In the genomic region with DNA sequence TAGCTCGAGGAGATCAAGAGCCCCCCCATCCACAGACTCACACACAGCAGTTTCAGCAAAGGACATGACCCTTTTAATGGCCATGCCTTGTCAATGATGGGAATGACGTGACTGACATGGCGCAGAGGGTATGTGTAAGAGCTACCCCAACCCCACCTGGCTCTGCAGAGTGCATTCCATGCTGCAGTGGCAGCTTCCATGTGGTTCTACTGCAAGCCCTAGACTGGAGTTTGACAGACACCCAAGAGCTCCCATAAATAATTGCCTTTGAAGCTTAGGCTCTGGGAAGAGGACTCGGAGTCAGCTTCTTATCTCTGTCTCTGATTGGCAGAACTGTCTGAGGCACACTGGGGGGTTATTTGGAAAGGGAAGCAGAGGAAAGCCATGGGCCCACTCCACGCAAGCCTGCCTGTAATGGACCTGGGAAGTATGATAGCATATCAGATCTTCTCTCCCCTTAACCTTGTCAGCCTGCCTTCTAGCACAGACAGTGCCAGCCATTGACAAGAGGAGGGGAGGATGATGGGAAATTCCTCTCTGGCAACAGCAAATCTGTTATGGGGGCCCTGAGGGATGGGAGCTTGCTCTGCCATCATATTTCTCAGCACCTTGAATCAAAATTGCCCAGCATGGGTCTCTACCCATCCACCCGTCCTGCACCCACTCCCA, we compare ENCODE assay signal across 24 cellular contexts.
DNase-seq lines count a peak whose midpoint lies in the region; ATAC-seq, FAIRE-seq and TF ChIP-seq lines count a peak whose summit lies in the region.
"Had no signal": no experiment of that assay in that cellular context is flagged by ENCODE, and none has a peak within 500 bp of the region (broad histone marks: within the 10 kb centered on the region; RNA-seq: fewer than 3 reads in every experiment).

No MANE protein-coding gene starts in this region.

- H3K36me3 Mint-ChIP-seq in H9 (ENCODE audit: insufficient read depth in 1 of 3, low read depth in 3 of 3) (peaks cover 0 to 2% (median 0%) of the 10 kb centered on the region in 3 experiments; a peak in 1 of 7 replicates), osteocyte (ENCODE audit: unreplicated experiment) (no peaks in the 10 kb centered on the region)
- no peaks in the 10 kb centered on the region for H3K36me3 Mint-ChIP-seq in stimulated activated memory B cell treated with anti-CD40 and anti-IgM and Interleukin-4, amounts not matched to agents 10 μg/mL and 1 μg/mL and 100 μg/mL, for 72 hours
- H3K36me3 Mint-ChIP-seq in activated CD4-positive, alpha-beta memory T cell treated with anti-CD3 and anti-CD28 coated beads, Interleukin-2, amount 10 ng/mL, durations not matched to agents 7 days and 5 days (ENCODE audit: low read depth), result no peaks in the 10 kb centered on the region
- H3K36me3 Mint-ChIP-seq: CD14-positive monocyte had no signal

- H3K4me3 ChIP-seq in SK-N-SH (ENCODE audit: low read depth in 2 of 2, low read length in 1 of 2), result no peak overlapping the region
- no peak overlapping the region for H3K4me3 ChIP-seq in H1 (ENCODE audit: extremely low read depth in 1 of 4, insufficient read depth in 2 of 4, low read depth in 3 of 4, low read length in 4 of 4)
- H3K4me3 ChIP-seq: PC-9 had no signal

- no peak overlapping the region for H3K18ac ChIP-seq in H9 (ENCODE audit: insufficient read length, low read depth, low read length)
- H3K18ac ChIP-seq in H1 (ENCODE audit: extremely low read depth, low read length), result no peak overlapping the region

- DNase-seq in SK-N-SH, result peak; percentile 36
- DNase-seq in H9, result no peak
- DNase-seq in H1 (ENCODE audit: low read depth in 1 of 2, low spot score in 2 of 2), result no peak
- no peak for DNase-seq in HuH-7 (ENCODE audit: low spot score)
- no peak for DNase-seq in activated CD4-positive, alpha-beta memory T cell treated with anti-CD3 and anti-CD28 coated beads, Interleukin-2, amount 10 ng/mL, durations not matched to agents 7 days and 5 days
- DNase-seq in osteocyte (ENCODE audit: extremely low spot score, unreplicated experiment), result no peak
- DNase-seq: DMS 273 treated with DMSO at 0.1 percent for 48 hours, DMS79 treated with DMSO at 0.1 percent for 48 hours, H7, HFFc6, KBM-7, MM.1S, NCI-H1048, NCI-H1417 treated with DMSO at 0.1 percent for 48 hours, NCI-H187, NCI-H510A treated with DMSO at 0.1 percent for 48 hours, NCI-H748 treated with DMSO at 0.1 percent for 48 hours, RPMI8226, SIG-M5 had no signal

- H3K4me2 ChIP-seq in SK-N-SH, result no peak overlapping the region
- no peak overlapping the region for H3K4me2 ChIP-seq in H9 (ENCODE audit: insufficient read depth, insufficient read length, low read length)
- H3K4me2 ChIP-seq in H1 (ENCODE audit: insufficient read depth in 1 of 2, low read depth in 2 of 2, low read length in 2 of 2), result no peak overlapping the region
- H3K4me2 ChIP-seq: PC-9 had no signal

- H2AFZ ChIP-seq in SK-N-SH (ENCODE audit: low read depth), result no peak overlapping the region
- no peak overlapping the region for H2AFZ ChIP-seq in H9 (ENCODE audit: low read length)
- H2AFZ ChIP-seq in H1 (ENCODE audit: low read length), result no peak overlapping the region
- H2AFZ ChIP-seq: PC-9 had no signal

- H3K27me3 ChIP-seq in SK-N-SH (ENCODE audit: insufficient read depth) (no peaks in the 10 kb centered on the region), H9 (ENCODE audit: insufficient read depth, low read length) (no peaks in the 10 kb centered on the region), H1 (replicated peaks in 1 of 4; ENCODE audit: control insufficient read depth in 3 of 4, extremely low read depth in 1 of 4, insufficient read depth in 3 of 4, low read length in 3 of 4) (no peaks in the 10 kb centered on the region)

- TF ChIP-seq RAD21 in SK-N-SH (IDR thresholded peaks at IDR 0.05; ENCODE audit: low read length), result no peak
- TF ChIP-seq RAD21 in H1 (IDR thresholded peaks at IDR 0.05 in 1 of 2, conservative IDR thresholded peaks at IDR 0.05 in 1 of 2; ENCODE audit: low read depth in 2 of 2, low read length in 2 of 2), result no peak

- H3F3A ChIP-seq in SK-N-SH (replicated peaks; ENCODE audit: insufficient read depth), result peaks cover 6% of the 10 kb centered on the region

- no peak for TF ChIP-seq EP300 in SK-N-SH (IDR thresholded peaks at IDR 0.05; ENCODE audit: borderline replicate concordance in 1 of 2, low read depth in 1 of 2, low read length in 1 of 2)
- no peak for TF ChIP-seq EP300 in H1 (IDR thresholded peaks at IDR 0.05; ENCODE audit: borderline replicate concordance in 1 of 2, low read depth in 2 of 2, low read length in 2 of 2)

- H2BK12ac ChIP-seq in H9 (ENCODE audit: insufficient read length, low read depth, low read length) (no peak overlapping the region), H1 (ENCODE audit: low read depth, low read length) (no peak overlapping the region)

- 79% methylated on average over 6 of the region's 6 CpGs for WGBS in SK-N-SH (ENCODE audit: low lambda C conversion rate)
- no CpG with 5 or more reads among the region's 6 CpGs for WGBS in H9 (ENCODE audit: extremely low coverage, insufficient read length, low lambda C conversion rate)
- 90% methylated on average over 6 of the region's 6 CpGs; no CpG with 5 or more reads in 1 of the 2 experiments for WGBS in H1 (ENCODE audit: extremely low coverage in 1 of 2, insufficient coverage in 1 of 2, insufficient read length in 1 of 2, insufficient replicate concordance in 2 of 2, low coverage in 1 of 2, low lambda C conversion rate in 2 of 2, missing lambda C conversion rate in 1 of 2), 2 experiments

- peaks cover 9% of the 10 kb centered on the region for H4K20me1 ChIP-seq in SK-N-SH (ENCODE audit: insufficient read depth)
- H4K20me1 ChIP-seq in H9 (ENCODE audit: control insufficient read depth, insufficient read depth, insufficient read length), result no peaks in the 10 kb centered on the region
- no peaks in the 10 kb centered on the region for H4K20me1 ChIP-seq in H1 (replicated peaks in 1 of 2; ENCODE audit: control insufficient read depth in 1 of 2, insufficient read depth in 2 of 2, low read length in 2 of 2)

- H2BK20ac ChIP-seq in H9 (ENCODE audit: low read depth, low read length, poor library complexity, severe bottlenecking) (no peak overlapping the region), H1 (ENCODE audit: low read length) (no peak overlapping the region)

- H3K79me1 ChIP-seq in H9 (ENCODE audit: insufficient read depth, low read depth, low read length, poor library complexity, severe bottlenecking) (no peaks in the 10 kb centered on the region), H1 (ENCODE audit: low read depth, low read length) (no peaks in the 10 kb centered on the region)

- H2BK15ac ChIP-seq in H9 (ENCODE audit: low read depth, low read length), result no peak overlapping the region
- H2BK15ac ChIP-seq in H1 (ENCODE audit: low read length), result 0 out of 2 replicates have a peak overlapping the region, but pooled peaks have one; percentile 5

- H2BK120ac ChIP-seq in H9 (ENCODE audit: low read depth, low read length, poor library complexity, severe bottlenecking), result no peak overlapping the region
- H2BK120ac ChIP-seq in H1 (replicated peaks; ENCODE audit: low read depth, low read length), result no peak overlapping the region

- no peak overlapping the region for H3K14ac ChIP-seq in H9 (ENCODE audit: insufficient read depth, low read length)
- no peak overlapping the region for H3K14ac ChIP-seq in H1 (ENCODE audit: insufficient read length)

- H3K27me3 Mint-ChIP-seq in H9 (ENCODE audit: low read depth) (no peaks in the 10 kb centered on the region), osteocyte (ENCODE audit: unreplicated experiment) (peaks cover 45% of the 10 kb centered on the region)
- no peaks in the 10 kb centered on the region for H3K27me3 Mint-ChIP-seq in stimulated activated memory B cell treated with anti-CD40 and anti-IgM and Interleukin-4, amounts not matched to agents 10 μg/mL and 1 μg/mL and 100 μg/mL, for 72 hours
- H3K27me3 Mint-ChIP-seq in activated CD4-positive, alpha-beta memory T cell treated with anti-CD3 and anti-CD28 coated beads, Interleukin-2, amount 10 ng/mL, durations not matched to agents 7 days and 5 days, result peaks cover 3% of the 10 kb centered on the region

- H3K9me2 ChIP-seq in SK-N-SH, result no peaks in the 10 kb centered on the region

- H3K23ac ChIP-seq in H9 (ENCODE audit: insufficient read length, low read depth, low read length) (no peak overlapping the region), H1 (ENCODE audit: insufficient read length) (no peak overlapping the region)

- peaks cover 33 to 39% of the 10 kb centered on the region in 2 experiments for H3K4me1 Mint-ChIP-seq in H9
- no peaks in the 10 kb centered on the region for H3K4me1 Mint-ChIP-seq in stimulated activated memory B cell treated with anti-CD40 and anti-IgM and Interleukin-4, amounts not matched to agents 10 μg/mL and 1 μg/mL and 100 μg/mL, for 72 hours
- no peaks in the 10 kb centered on the region for H3K4me1 Mint-ChIP-seq in activated CD4-positive, alpha-beta memory T cell treated with anti-CD3 and anti-CD28 coated beads, Interleukin-2, amount 10 ng/mL, durations not matched to agents 7 days and 5 days
- no peaks in the 10 kb centered on the region for H3K4me1 Mint-ChIP-seq in osteocyte (ENCODE audit: unreplicated experiment)
- H3K4me1 Mint-ChIP-seq: CD14-positive monocyte had no signal

- H3K4me3 Mint-ChIP-seq in H9 (no peak overlapping the region), osteocyte (ENCODE audit: unreplicated experiment) (no peak overlapping the region)
- no peak overlapping the region for H3K4me3 Mint-ChIP-seq in stimulated activated memory B cell treated with anti-CD40 and anti-IgM and Interleukin-4, amounts not matched to agents 10 μg/mL and 1 μg/mL and 100 μg/mL, for 72 hours
- H3K4me3 Mint-ChIP-seq in activated CD4-positive, alpha-beta memory T cell treated with anti-CD3 and anti-CD28 coated beads, Interleukin-2, amount 10 ng/mL, durations not matched to agents 7 days and 5 days, result no peak overlapping the region
- H3K4me3 Mint-ChIP-seq: CD14-positive monocyte, HFFc6 had no signal

- H3K9me3 Mint-ChIP-seq in H9 (peaks cover 3 to 4% of the 10 kb centered on the region in 2 experiments; a peak in 2 of 5 replicates), osteocyte (ENCODE audit: unreplicated experiment) (no peaks in the 10 kb centered on the region)
- no peaks in the 10 kb centered on the region for H3K9me3 Mint-ChIP-seq in stimulated activated memory B cell treated with anti-CD40 and anti-IgM and Interleukin-4, amounts not matched to agents 10 μg/mL and 1 μg/mL and 100 μg/mL, for 72 hours
- H3K9me3 Mint-ChIP-seq in activated CD4-positive, alpha-beta memory T cell treated with anti-CD3 and anti-CD28 coated beads, Interleukin-2, amount 10 ng/mL, durations not matched to agents 7 days and 5 days, result no peaks in the 10 kb centered on the region
- H3K9me3 Mint-ChIP-seq: HFFc6 had no signal

- H3K9me3 ChIP-seq in SK-N-SH (no peaks in the 10 kb centered on the region), H9 (ENCODE audit: control insufficient read depth, low read depth, low read length) (no peaks in the 10 kb centered on the region), H1 (ENCODE audit: insufficient read depth in 2 of 2, low read depth in 1 of 2, low read length in 1 of 2) (no peaks in the 10 kb centered on the region)

- H4K8ac ChIP-seq in H9 (replicated peaks; ENCODE audit: insufficient read length, low read depth, low read length), result no peak overlapping the region
- H4K8ac ChIP-seq in H1 (ENCODE audit: extremely low read depth, insufficient read depth, low read length), result no peak overlapping the region

- H3K23me2 ChIP-seq in H9 (ENCODE audit: insufficient read length, low read depth, low read length, poor library complexity, severe bottlenecking), result no peaks in the 10 kb centered on the region
- no peaks in the 10 kb centered on the region for H3K23me2 ChIP-seq in H1 (ENCODE audit: low read depth, low read length)

- H3K79me2 ChIP-seq in SK-N-SH (ENCODE audit: insufficient read depth) (peaks cover 7% of the 10 kb centered on the region; the same call in 1 of the 2 replicates), H9 (ENCODE audit: insufficient read depth, low read length) (no peaks in the 10 kb centered on the region), H1 (ENCODE audit: control insufficient read depth in 1 of 2, insufficient read depth in 2 of 2, low read length in 2 of 2) (no peaks in the 10 kb centered on the region)

- H4K5ac ChIP-seq in H9 (ENCODE audit: insufficient read length, low read depth, low read length), result no peak overlapping the region
- no peak overlapping the region for H4K5ac ChIP-seq in H1 (ENCODE audit: insufficient read length, low read depth, low read length)

- no peak for FAIRE-seq in H1 (lab: Jason Lieb, UNC)
- FAIRE-seq: GM12891 had no signal

- H3K27ac Mint-ChIP-seq in H9, result peak overlapping the region in 2 of 3 experiments; percentile 53 to 87; a peak in 2 of 7 replicates
- H3K27ac Mint-ChIP-seq in stimulated activated memory B cell treated with anti-CD40 and anti-IgM and Interleukin-4, amounts not matched to agents 10 μg/mL and 1 μg/mL and 100 μg/mL, for 72 hours, result no peak overlapping the region
- no peak overlapping the region for H3K27ac Mint-ChIP-seq in activated CD4-positive, alpha-beta memory T cell treated with anti-CD3 and anti-CD28 coated beads, Interleukin-2, amount 10 ng/mL, durations not matched to agents 7 days and 5 days
- no peak overlapping the region for H3K27ac Mint-ChIP-seq in osteocyte (ENCODE audit: unreplicated experiment)
- H3K27ac Mint-ChIP-seq: CD14-positive monocyte, HFFc6 had no signal

- H4K91ac ChIP-seq in H9 (ENCODE audit: insufficient read length, low read depth, low read length) (no peak overlapping the region), H1 (replicated peaks; ENCODE audit: insufficient read length, low read length) (no peak overlapping the region)

- TF ChIP-seq POLR2A in H1 (IDR thresholded peaks at IDR 0.05; ENCODE audit: control extremely low read depth in 1 of 2, low read depth in 2 of 2, low read length in 2 of 2), result no peak

- H3K56ac ChIP-seq in H9 (ENCODE audit: insufficient read length, low read depth, low read length) (no peak overlapping the region), H1 (replicated peaks; ENCODE audit: insufficient read length, low read depth, low read length) (no peak overlapping the region)

- H2AK5ac ChIP-seq in H9 (ENCODE audit: insufficient read length, low read length) (no peak overlapping the region), H1 (ENCODE audit: low read depth, low read length) (no peak overlapping the region)

- no peak for ATAC-seq in SK-N-SH treated with all-trans-retinoic acid at 6 μM for 48 hours
- ATAC-seq in stimulated activated memory B cell treated with anti-CD40 and anti-IgM and Interleukin-4, amounts not matched to agents 10 μg/mL and 1 μg/mL and 100 μg/mL, for 72 hours, result peak; percentile 24

- CTCF ChIA-PET in SK-N-SH (lab: Yijun Ruan, JAX), result interaction anchor here (0.6 to 2.4 kb wide), 6 partner anchors 11 to 838 kb away, joined by 3 to 8 read pairs (median 4); no protein-coding TSS in a partner anchor
- CTCF ChIA-PET in H1 (lab: Charles Lee; ENCODE audit: partially characterized antibody), result interaction anchor here (0.7 to 1.6 kb wide), 8 partner anchors 11 to 247 kb away, joined by 3 to 6 read pairs (median 4); no protein-coding TSS in a partner anchor
- CTCF ChIA-PET in activated CD4-positive, alpha-beta memory T cell treated with anti-CD3 and anti-CD28 coated beads, Interleukin-2, amount 10 ng/mL, durations not matched to agents 7 days and 5 days (lab: Charles Lee), result no interaction called here

- H3K4ac ChIP-seq in H9 (ENCODE audit: low read depth, low read length), result no peak overlapping the region
- no peak overlapping the region for H3K4ac ChIP-seq in H1 (replicated peaks; ENCODE audit: insufficient read length, low read depth, low read length)

- TF ChIP-seq CTCF in SK-N-SH (IDR thresholded peaks at IDR 0.05) (no peak), H9 (conservative IDR thresholded peaks at IDR 0.05) (no peak), H1 (IDR thresholded peaks at IDR 0.05; ENCODE audit: control extremely low read depth in 1 of 3, insufficient read depth in 1 of 3, low read depth in 1 of 3, low read length in 3 of 3) (no peak), osteocyte (IDR thresholded peaks at IDR 0.05) (no peak)

- H3K36me3 ChIP-seq in SK-N-SH (replicated peaks in 1 of 2; ENCODE audit: control insufficient read depth in 1 of 2, insufficient read depth in 2 of 2, low read length in 1 of 2) (no peaks in the 10 kb centered on the region), H1 (ENCODE audit: control insufficient read depth in 2 of 4, insufficient read depth in 4 of 4, low read length in 3 of 4) (no peaks in the 10 kb centered on the region)

- H2BK5ac ChIP-seq in H9 (ENCODE audit: insufficient read length, low read length), result no peak overlapping the region
- H2BK5ac ChIP-seq in H1 (ENCODE audit: low read depth, low read length), result no peak overlapping the region

- H3K4me1 ChIP-seq in SK-N-SH (ENCODE audit: control insufficient read depth in 1 of 2, insufficient read depth in 2 of 2, low read depth in 1 of 2, low read length in 1 of 2) (peaks cover 10 to 21% of the 10 kb centered on the region in 2 experiments; a peak in 3 of 4 replicates), H9 (ENCODE audit: insufficient read depth, low read length) (no peaks in the 10 kb centered on the region), H1 (replicated peaks in 1 of 4; ENCODE audit: control insufficient read depth in 3 of 4, insufficient read depth in 4 of 4, low read length in 3 of 4) (peaks cover 0 to 6% (median 4%) of the 10 kb centered on the region in 4 experiments; a peak in 5 of 7 replicates)

- H3K27ac ChIP-seq in SK-N-SH (ENCODE audit: low read depth in 2 of 2, low read length in 1 of 2) (no peak overlapping the region), H9 (ENCODE audit: insufficient read length, low read depth, low read length) (no peak overlapping the region), H1 (ENCODE audit: low read depth, low read length) (no peak overlapping the region)
- H3K27ac ChIP-seq: PC-9 had no signal

- no peak overlapping the region for H3T11ph ChIP-seq in H9 (ENCODE audit: low read length)

- POLR2A ChIA-PET in SK-N-SH (lab: Yijun Ruan, JAX) (no interaction called here), H1 (lab: Charles Lee; ENCODE audit: partially characterized antibody) (no interaction called here)
- POLR2A ChIA-PET in activated CD4-positive, alpha-beta memory T cell treated with anti-CD3 and anti-CD28 coated beads, Interleukin-2, amount 10 ng/mL, durations not matched to agents 7 days and 5 days (lab: Charles Lee), result no interaction called here

- H3K9ac ChIP-seq in SK-N-SH (no peak overlapping the region), H9 (ENCODE audit: extremely low read depth, insufficient read length, low read length) (no peak overlapping the region), H1 (replicated peaks in 1 of 4; ENCODE audit: extremely low read depth in 1 of 4, low read depth in 3 of 4, low read length in 3 of 4) (no peak overlapping the region)

Comparison
In these comparisons a context has a peak if more than half of its experiments do, and no peak if none do; other contexts are left out.
1. H3K27ac Mint-ChIP-seq: peak in H9 (2 of 3); none in stimulated activated memory B cell treated with anti-CD40 and anti-IgM and Interleukin-4, amounts not matched to agents 10 μg/mL and 1 μg/mL and 100 μg/mL, for 72 hours (single experiment), activated CD4-positive, alpha-beta memory T cell treated with anti-CD3 and anti-CD28 coated beads, Interleukin-2, amount 10 ng/mL, durations not matched to agents 7 days and 5 days (single experiment) and osteocyte (single experiment).